Comparison of ENCODE assay signal across 20 cellular contexts in the genomic region with DNA sequence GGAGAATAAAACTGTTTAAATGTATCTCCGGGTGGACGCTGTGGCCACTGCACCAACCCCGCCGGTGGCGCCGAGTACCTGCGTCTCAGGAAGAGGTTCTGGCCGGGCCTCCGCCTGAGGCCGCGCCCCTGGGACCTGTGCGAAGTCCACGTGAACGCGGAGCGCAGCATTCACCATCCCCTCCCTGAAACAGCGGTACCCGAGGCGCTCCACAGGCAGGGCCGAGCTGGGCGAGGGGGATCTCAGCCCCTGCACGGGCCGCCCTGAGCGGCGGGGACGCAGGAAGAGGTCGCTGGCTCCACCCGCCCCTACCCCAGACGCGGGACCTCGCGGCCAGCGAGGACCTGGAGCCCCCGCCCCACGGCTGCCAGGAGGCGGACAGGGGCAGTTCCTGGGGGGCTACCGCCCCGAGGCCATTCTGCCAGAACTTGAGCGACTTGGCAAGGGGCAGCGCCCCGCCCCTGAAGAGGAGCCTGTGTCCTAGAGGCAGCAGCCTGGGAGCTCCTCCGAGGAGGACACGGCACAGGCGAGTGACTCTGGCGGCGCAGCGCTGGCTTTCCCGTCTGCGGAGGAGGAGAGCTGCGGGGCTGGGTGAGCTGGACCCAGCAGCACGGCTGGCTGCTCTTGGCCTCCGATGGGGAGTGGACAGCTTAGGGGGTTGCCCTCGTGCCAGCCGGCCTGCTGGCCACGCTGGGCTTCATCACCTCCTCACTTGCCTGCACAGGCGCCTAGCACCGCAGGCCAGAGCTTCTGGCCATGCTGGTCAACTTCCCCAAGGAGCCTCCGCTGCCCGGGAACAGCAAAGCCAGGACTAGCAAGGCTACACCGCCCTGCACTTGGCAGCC. TPM values are rescaled to one million over a fixed set of nuclear protein-coding genes. Genes with fewer than 3 reads are reported as not detected.
DNase-seq lines count a peak whose midpoint lies in the region; TF ChIP-seq lines count a peak whose summit lies in the region.
"Had no signal": no experiment of that assay in that cellular context is flagged by ENCODE, and none has a peak within 500 bp of the region (broad histone marks: within the 10 kb centered on the region; RNA-seq: fewer than 3 reads in every experiment).

No MANE protein-coding gene starts in this region.

- H3K9ac ChIP-seq in HUES48 (ENCODE audit: low read depth, low read length) (no peak overlapping the region), parathyroid adenoma (no peak overlapping the region)

- H3K9me3 ChIP-seq in HUES48 (ENCODE audit: control insufficient read depth, insufficient read depth, low read length) (no peaks in the 10 kb centered on the region), parathyroid adenoma (ENCODE audit: control insufficient read depth, low read length) (no peaks in the 10 kb centered on the region)
- H3K9me3 ChIP-seq: body of pancreas, neutrophil had no signal

- no peaks in the 10 kb centered on the region for H3K79me2 ChIP-seq in parathyroid adenoma

- no peak overlapping the region for H3K27ac ChIP-seq in HUES48 (ENCODE audit: low read depth, low read length)
- no peak overlapping the region for H3K27ac ChIP-seq in parathyroid adenoma
- H3K27ac ChIP-seq: body of pancreas, neutrophil had no signal

- H3K4me1 ChIP-seq in HUES48 (ENCODE audit: control insufficient read depth, insufficient read depth, low read length) (no peaks in the 10 kb centered on the region), parathyroid adenoma (no peaks in the 10 kb centered on the region)

- H3K4me3 Mint-ChIP-seq in glutamatergic neuron (ENCODE audit: unreplicated experiment) = peak overlapping the region; percentile 75
- no peak overlapping the region for H3K4me3 Mint-ChIP-seq in activated naive CD4-positive, alpha-beta T cell treated with anti-CD3 and anti-CD28 coated beads, Interleukin-2, amount 10 ng/mL, durations not matched to agents 7 days and 5 days
- H3K4me3 Mint-ChIP-seq: activated T-helper 17 cell treated with anti-CD3 and anti-CD28 coated beads, Interleukin-2, amount 50 U/mL, for 72 hours had no signal

- H3K27me3 ChIP-seq in HUES48 (ENCODE audit: control insufficient read depth, insufficient read depth, low read length) = peaks cover 57% of the 10 kb centered on the region
- no peaks in the 10 kb centered on the region for H3K27me3 ChIP-seq in parathyroid adenoma (ENCODE audit: control insufficient read depth, insufficient read depth, low read length)

- peaks cover 2% of the 10 kb centered on the region for H3K4me1 Mint-ChIP-seq in glutamatergic neuron (ENCODE audit: low read depth, unreplicated experiment)
- peaks cover 5% of the 10 kb centered on the region for H3K4me1 Mint-ChIP-seq in activated naive CD4-positive, alpha-beta T cell treated with anti-CD3 and anti-CD28 coated beads, Interleukin-2, amount 10 ng/mL, durations not matched to agents 7 days and 5 days
- H3K4me1 Mint-ChIP-seq: activated T-helper 17 cell treated with anti-CD3 and anti-CD28 coated beads, Interleukin-2, amount 50 U/mL, for 72 hours had no signal

- DNase-seq in NCI-H2227 (lab: John Stamatoyannopoulos, UW; ENCODE audit: unreplicated experiment) = peak; percentile 8
- no peak for DNase-seq in NCI-H2227 treated with DMSO at 0.1 percent for 48 hours (lab: John Stamatoyannopoulos, UW)
- DNase-seq in glutamatergic neuron = peak; percentile 68
- DNase-seq in activated gamma-delta T cell (lab: John Stamatoyannopoulos, UW) = no peak
- no peak for DNase-seq in medulla oblongata (ENCODE audit: extremely low spot score)
- no peak for DNase-seq in activated naive CD4-positive, alpha-beta T cell treated with anti-CD3 and anti-CD28 coated beads, Interleukin-2, amount 10 ng/mL, durations not matched to agents 7 days and 5 days
- DNase-seq: activated CD4-positive, alpha-beta T cell treated with anti-CD3 and anti-CD28 coated beads, Interleukin-2, amount 50 U/mL, for 1 hour; COR-L47; NCI-H1694 treated with DMSO at 0.1 percent for 48 hours; OCI-M1 had no signal

- CTCF ChIA-PET in activated naive CD4-positive, alpha-beta T cell treated with anti-CD3 and anti-CD28 coated beads, Interleukin-2, amount 10 ng/mL, durations not matched to agents 7 days and 5 days (lab: Charles Lee) = interaction anchor here (0.8 to 2.2 kb wide), 2 partner anchors 10 to 12 kb away, joined by 3 to 9 read pairs; partner anchors contain the start of gene TEKT4

- peak overlapping the region; percentile 72 for H2AFZ ChIP-seq in parathyroid adenoma

- no peak overlapping the region for H3K27ac Mint-ChIP-seq in glutamatergic neuron (ENCODE audit: unreplicated experiment)
- H3K27ac Mint-ChIP-seq in activated naive CD4-positive, alpha-beta T cell treated with anti-CD3 and anti-CD28 coated beads, Interleukin-2, amount 10 ng/mL, durations not matched to agents 7 days and 5 days = no peak overlapping the region
- H3K27ac Mint-ChIP-seq: activated T-helper 17 cell treated with anti-CD3 and anti-CD28 coated beads, Interleukin-2, amount 50 U/mL, for 72 hours had no signal

- peaks cover 2% of the 10 kb centered on the region for H3K9me3 Mint-ChIP-seq in glutamatergic neuron (ENCODE audit: unreplicated experiment)
- H3K9me3 Mint-ChIP-seq in activated naive CD4-positive, alpha-beta T cell treated with anti-CD3 and anti-CD28 coated beads, Interleukin-2, amount 10 ng/mL, durations not matched to agents 7 days and 5 days = no peaks in the 10 kb centered on the region
- H3K9me3 Mint-ChIP-seq: activated T-helper 17 cell treated with anti-CD3 and anti-CD28 coated beads, Interleukin-2, amount 50 U/mL, for 72 hours had no signal

- peak overlapping the region; percentile 49 for H3K4me3 ChIP-seq in HUES48 (ENCODE audit: low read depth, low read length)
- peak overlapping the region; percentile 25 for H3K4me3 ChIP-seq in parathyroid adenoma (ENCODE audit: low read depth, low read length)
- H3K4me3 ChIP-seq: body of pancreas, K562, lung had no signal

- H3K27me3 Mint-ChIP-seq in glutamatergic neuron (ENCODE audit: unreplicated experiment) = peaks cover 19% of the 10 kb centered on the region
- peaks cover 60% of the 10 kb centered on the region for H3K27me3 Mint-ChIP-seq in activated naive CD4-positive, alpha-beta T cell treated with anti-CD3 and anti-CD28 coated beads, Interleukin-2, amount 10 ng/mL, durations not matched to agents 7 days and 5 days

- no peak for TF ChIP-seq CTCF in glutamatergic neuron (IDR thresholded peaks at IDR 0.05; ENCODE audit: partially characterized antibody, unreplicated experiment)
- no peak for TF ChIP-seq CTCF in parathyroid adenoma (IDR thresholded peaks at IDR 0.05)

- H3K4me2 ChIP-seq in parathyroid adenoma (ENCODE audit: low read length) = peak overlapping the region; percentile 35

- H3K36me3 ChIP-seq in HUES48 (ENCODE audit: control insufficient read depth, insufficient read depth, low read length) = no peaks in the 10 kb centered on the region
- H3K36me3 ChIP-seq in parathyroid adenoma (ENCODE audit: control insufficient read depth, insufficient read depth, low read length) = no peaks in the 10 kb centered on the region
- H3K36me3 ChIP-seq: neutrophil had no signal

- H3K36me3 Mint-ChIP-seq in glutamatergic neuron (ENCODE audit: unreplicated experiment) = no peaks in the 10 kb centered on the region
- H3K36me3 Mint-ChIP-seq in activated naive CD4-positive, alpha-beta T cell treated with anti-CD3 and anti-CD28 coated beads, Interleukin-2, amount 10 ng/mL, durations not matched to agents 7 days and 5 days = no peaks in the 10 kb centered on the region

RNA-seq across cellular contexts. Expression of gene TEKT4, which starts 9.7 kb away (rescaled TPM):
- not detected for total RNA-seq in glutamatergic neuron (ENCODE audit: unreplicated experiment)
- total RNA-seq: A673; activated T-helper 17 cell treated with anti-CD3 and anti-CD28 coated beads, Interleukin-2, amount 50 U/mL, for 72 hours; body of pancreas; glomerular endothelial cell; urinary bladder had no signal

Comparison
In these comparisons a context has a peak if more than half of its experiments do, and no peak if none do; other contexts are left out.
1. DNase-seq: peak in NCI-H2227 (single experiment) and glutamatergic neuron (single experiment); none in NCI-H2227 treated with DMSO at 0.1 percent for 48 hours (single experiment), activated gamma-delta T cell (single experiment), medulla oblongata (single experiment) and activated naive CD4-positive, alpha-beta T cell treated with anti-CD3 and anti-CD28 coated beads, Interleukin-2, amount 10 ng/mL, durations not matched to agents 7 days and 5 days (single experiment).